Comparison of ENCODE assay signal across 1 cellular context in genomic region chr11:64720640-64721358, GRCh38.
A peak's percentile ranks its signal among the peaks of the same experiment; 100 is the strongest.
TF ChIP-seq lines count a peak whose summit lies in the region.

No MANE protein-coding gene starts in this region.

TF ChIP-seq in HepG2, 621 proteins besides CTCF, POLR2A, EP300 and RAD21:
- TF ChIP-seq MNT (IDR thresholded peaks at IDR 0.05) (peak; percentile 97), FOXO4 (CRISPR knock-in tag; conservative IDR thresholded peaks at IDR 0.05) (no peak), SNAPC2 (CRISPR knock-in tag; IDR thresholded peaks at IDR 0.05) (no peak)
